Comparison of ENCODE assay signal across 25 cellular contexts in the genomic region with DNA sequence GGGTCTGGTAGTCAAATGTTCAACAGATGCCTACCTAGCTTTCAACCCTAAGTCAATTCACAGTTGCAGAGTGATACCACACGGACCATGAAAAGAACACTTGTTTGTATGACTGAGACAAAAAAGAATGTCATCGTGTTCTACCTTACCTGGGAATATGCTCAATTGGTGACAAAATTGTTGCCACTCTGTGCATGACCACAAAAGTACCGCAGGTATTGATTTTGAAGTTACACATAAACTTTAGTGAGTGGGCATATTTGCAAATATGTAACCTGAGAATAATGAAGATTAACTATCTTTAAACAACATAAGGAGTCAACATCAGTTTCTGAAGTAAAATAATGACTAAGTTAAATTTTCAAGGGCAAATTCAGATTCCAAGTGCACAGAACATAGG. TPM values are rescaled to one million over a fixed set of nuclear protein-coding genes. Genes with fewer than 3 reads are reported as not detected.
DNase-seq lines count a peak whose midpoint lies in the region; ATAC-seq and TF ChIP-seq lines count a peak whose summit lies in the region.
"Had no signal": no experiment of that assay in that cellular context is flagged by ENCODE, and none has a peak within 500 bp of the region (broad histone marks: within the 10 kb centered on the region; RNA-seq: fewer than 3 reads in every experiment).

No MANE protein-coding gene starts in this region.

- intact Hi-C loops in activated T-helper 1 cell treated with anti-CD3 and anti-CD28 coated beads, Interleukin-12 subunit alpha, Interleukin-12 subunit beta, Interleukin-2, Interleukin-4 antibody, amounts not matched to agents 30 ng/mL and 10 ng/mL and 1 ng/mL, durations not matched to agents 14 hours and 24 hours and 36 hours (cut with micrococcal nuclease) = no loop called here
- intact Hi-C loops in body of pancreas (cut with DNase I) = no loop called here

- H3K4me1 Mint-ChIP-seq in activated T-helper 1 cell treated with anti-CD3 and anti-CD28 coated beads, Interleukin-12 subunit alpha, Interleukin-12 subunit beta, Interleukin-2, Interleukin-4 antibody, amounts not matched to agents 30 ng/mL and 10 ng/mL and 1 ng/mL, durations not matched to agents 14 hours and 24 hours and 36 hours (ENCODE audit: low read depth) = no peaks in the 10 kb centered on the region
- H3K4me1 Mint-ChIP-seq: CD14-positive monocyte; CD4-positive, alpha-beta memory T cell; CD4-positive, CD25-positive, alpha-beta regulatory T cell; CD8-positive, alpha-beta memory T cell had no signal

- no peak for DNase-seq in activated T-helper 1 cell treated with anti-CD3 and anti-CD28 coated beads, Interleukin-12 subunit alpha, Interleukin-12 subunit beta, Interleukin-2, Interleukin-4 antibody, amounts not matched to agents 30 ng/mL and 10 ng/mL and 1 ng/mL, durations not matched to agents 14 hours and 24 hours and 36 hours (ENCODE audit: low spot score)
- no peak for DNase-seq in body of pancreas
- DNase-seq in kidney tubule cell (ENCODE audit: low spot score) = peak; percentile 39
- DNase-seq in pons (ENCODE audit: low spot score) = no peak
- DNase-seq: 8988T; ACHN; BE2C; C1 segment of cervical spinal cord; CD4-positive, alpha-beta memory T cell; CD4-positive, CD25-positive, alpha-beta regulatory T cell; CD8-positive, alpha-beta memory T cell; COR-L47; DMS 273 treated with DMSO at 0.1 percent for 48 hours; DMS153; DMS53; DMS79; DND-41; EL; GDM1 had no signal

- no peaks in the 10 kb centered on the region for H3K27me3 ChIP-seq in body of pancreas
- H3K27me3 ChIP-seq: BE2C, BLaER1 had no signal

- TF ChIP-seq CTCF in body of pancreas (IDR thresholded peaks at IDR 0.05) = no peak

- TF ChIP-seq POLR2A in body of pancreas (IDR thresholded peaks at IDR 0.05) = no peak

- H3K4me3 ChIP-seq in body of pancreas = no peak overlapping the region
- H3K4me3 ChIP-seq: BLaER1, GM12878 had no signal

- no peaks in the 10 kb centered on the region for H3K36me3 Mint-ChIP-seq in activated T-helper 1 cell treated with anti-CD3 and anti-CD28 coated beads, Interleukin-12 subunit alpha, Interleukin-12 subunit beta, Interleukin-2, Interleukin-4 antibody, amounts not matched to agents 30 ng/mL and 10 ng/mL and 1 ng/mL, durations not matched to agents 14 hours and 24 hours and 36 hours (ENCODE audit: low read depth)
- H3K36me3 Mint-ChIP-seq: CD14-positive monocyte; CD4-positive, alpha-beta memory T cell; CD4-positive, CD25-positive, alpha-beta regulatory T cell had no signal

- H3K9me3 ChIP-seq in body of pancreas = no peaks in the 10 kb centered on the region
- H3K9me3 ChIP-seq: BE2C had no signal

- peaks cover 58% of the 10 kb centered on the region for H3K9me3 Mint-ChIP-seq in activated T-helper 1 cell treated with anti-CD3 and anti-CD28 coated beads, Interleukin-12 subunit alpha, Interleukin-12 subunit beta, Interleukin-2, Interleukin-4 antibody, amounts not matched to agents 30 ng/mL and 10 ng/mL and 1 ng/mL, durations not matched to agents 14 hours and 24 hours and 36 hours

- peak overlapping the region; percentile 31 for H3K27ac Mint-ChIP-seq in activated T-helper 1 cell treated with anti-CD3 and anti-CD28 coated beads, Interleukin-12 subunit alpha, Interleukin-12 subunit beta, Interleukin-2, Interleukin-4 antibody, amounts not matched to agents 30 ng/mL and 10 ng/mL and 1 ng/mL, durations not matched to agents 14 hours and 24 hours and 36 hours
- H3K27ac Mint-ChIP-seq: CD14-positive monocyte; CD4-positive, alpha-beta memory T cell; CD4-positive, CD25-positive, alpha-beta regulatory T cell; CD8-positive, alpha-beta memory T cell had no signal

- WGBS in body of pancreas, 2 donors = 19 to 25% methylated on average over 3 of the region's 3 CpGs

- H3K27ac ChIP-seq in body of pancreas = no peak overlapping the region
- H3K27ac ChIP-seq: BLaER1 had no signal

- no peaks in the 10 kb centered on the region for H3K36me3 ChIP-seq in body of pancreas (replicated peaks in 1 of 2; ENCODE audit: insufficient read depth in 1 of 2, low read depth in 2 of 2)
- H3K36me3 ChIP-seq: BE2C, BLaER1 had no signal

- H3K4me3 Mint-ChIP-seq in activated T-helper 1 cell treated with anti-CD3 and anti-CD28 coated beads, Interleukin-12 subunit alpha, Interleukin-12 subunit beta, Interleukin-2, Interleukin-4 antibody, amounts not matched to agents 30 ng/mL and 10 ng/mL and 1 ng/mL, durations not matched to agents 14 hours and 24 hours and 36 hours = no peak overlapping the region
- H3K4me3 Mint-ChIP-seq: CD14-positive monocyte; CD4-positive, alpha-beta memory T cell; CD4-positive, CD25-positive, alpha-beta regulatory T cell; CD8-positive, alpha-beta memory T cell had no signal

- H3K27me3 Mint-ChIP-seq in activated T-helper 1 cell treated with anti-CD3 and anti-CD28 coated beads, Interleukin-12 subunit alpha, Interleukin-12 subunit beta, Interleukin-2, Interleukin-4 antibody, amounts not matched to agents 30 ng/mL and 10 ng/mL and 1 ng/mL, durations not matched to agents 14 hours and 24 hours and 36 hours (ENCODE audit: insufficient read depth) = no peaks in the 10 kb centered on the region
- H3K27me3 Mint-ChIP-seq: CD4-positive, alpha-beta memory T cell; CD4-positive, CD25-positive, alpha-beta regulatory T cell; CD8-positive, alpha-beta memory T cell had no signal

- ATAC-seq in body of pancreas (peak; percentile 45), GM18517 (IDR thresholded peaks at IDR 0.05; ENCODE audit: unreplicated experiment) (no peak), HG03135 (IDR thresholded peaks at IDR 0.05; ENCODE audit: unreplicated experiment) (no peak)
- ATAC-seq: GM12878 had no signal

- H3K4me1 ChIP-seq in body of pancreas = no peaks in the 10 kb centered on the region
- H3K4me1 ChIP-seq: BE2C had no signal

RNA-seq across cellular contexts. Expression of a gene that starts 53.4 kb away (rescaled TPM):
- total RNA-seq in activated T-helper 1 cell treated with anti-CD3 and anti-CD28 coated beads, Interleukin-12 subunit alpha, Interleukin-12 subunit beta, Interleukin-2, Interleukin-4 antibody, amounts not matched to agents 30 ng/mL and 10 ng/mL and 1 ng/mL, durations not matched to agents 14 hours and 24 hours and 36 hours = 33.6 and 35.4 TPM in 2 replicates
- total RNA-seq in body of pancreas = 100 to 1,000 TPM in 1 of 2 donors, 10 to 100 TPM in 1; 96.2 to 113 TPM

RNA-seq across cellular contexts. Expression of a gene that starts 53.4 kb away (rescaled TPM):
- 4.3 and 7.8 TPM in 2 replicates for total RNA-seq in activated T-helper 1 cell treated with anti-CD3 and anti-CD28 coated beads, Interleukin-12 subunit alpha, Interleukin-12 subunit beta, Interleukin-2, Interleukin-4 antibody, amounts not matched to agents 30 ng/mL and 10 ng/mL and 1 ng/mL, durations not matched to agents 14 hours and 24 hours and 36 hours
- total RNA-seq in body of pancreas = 1 to 10 TPM; 1.6 to 9.9 TPM
- total RNA-seq: G401 had no signal
